8 cellular contexts compared by ENCODE assay signal in genomic region chr20:57089701-57090144, GRCh38.
A peak's percentile ranks its signal among the peaks of the same experiment; 100 is the strongest.
DNase-seq lines count a peak whose midpoint lies in the region; ATAC-seq and TF ChIP-seq lines count a peak whose summit lies in the region.

No MANE protein-coding gene starts in this region.

- no peak overlapping the region for H2AK9ac ChIP-seq in IMR-90 (replicated peaks; ENCODE audit: low read depth, low read length, poor library complexity)

- in situ Hi-C loops in IMR-90 (cut with MboI; ENCODE audit: low sequenced_read_pairs) = loop anchor here (5.0 kb wide), 1 partner anchor 253 kb away; no protein-coding TSS in a partner anchor

- dilution Hi-C loops in IMR-90 (cut with HindIII; ENCODE audit: low sequenced_read_pairs, unreplicated experiment) = no loop called here

- H3K4me3 ChIP-seq in IMR-90 (ENCODE audit: insufficient read depth, low read depth, low read length) (no peak overlapping the region), ascending aorta (no peak overlapping the region), iPS-20b (ENCODE audit: low read length) (0 out of 2 replicates have a peak overlapping the region, but pooled peaks have one; percentile 40)

- H3K4me1 Mint-ChIP-seq in CD14-positive monocyte = peaks cover 2% of the 10 kb centered on the region

- H3K27ac ChIP-seq in IMR-90 (ENCODE audit: insufficient read depth, low read length) (no peak overlapping the region), ascending aorta (no peak overlapping the region), iPS-20b (ENCODE audit: low read length) (no peak overlapping the region)

- TF ChIP-seq CTCF in CD14-positive monocyte (IDR thresholded peaks at IDR 0.05) (peak; percentile 85), IMR-90 (conservative IDR thresholded peaks at IDR 0.05; ENCODE audit: low read depth, low read length) (peak; percentile 59), ascending aorta (IDR thresholded peaks at IDR 0.05) (peak in 2 of 3 experiments; percentile 19 to 51)

- no peak overlapping the region for H3K4me2 ChIP-seq in IMR-90 (ENCODE audit: low read depth, low read length)

- no peaks in the 10 kb centered on the region for H3K4me1 ChIP-seq in IMR-90 (ENCODE audit: control insufficient read depth, insufficient read depth, low read length)
- H3K4me1 ChIP-seq in ascending aorta = no peaks in the 10 kb centered on the region
- H3K4me1 ChIP-seq in iPS-20b (ENCODE audit: insufficient read depth, low read length) = no peaks in the 10 kb centered on the region

- peaks cover 0 to 2% (median 0%) of the 10 kb centered on the region in 7 donors for H3K9me3 Mint-ChIP-seq in CD14-positive monocyte

- no peak overlapping the region for H2AK5ac ChIP-seq in IMR-90 (ENCODE audit: low read depth, low read length)

- no peak overlapping the region for H2BK20ac ChIP-seq in IMR-90 (ENCODE audit: low read depth, low read length)

- H3K79me1 ChIP-seq in IMR-90 (ENCODE audit: low read depth in 1 of 2, low read length in 2 of 2) = no peaks in the 10 kb centered on the region

- CTCF ChIA-PET in IMR-90 (lab: Yijun Ruan, JAX) = interaction anchor here (0.7 to 1.0 kb wide), 2 partner anchors 256 to 257 kb away, joined by 4 read pairs; no protein-coding TSS in a partner anchor

- no peak overlapping the region for H2BK5ac ChIP-seq in IMR-90 (ENCODE audit: low read depth, low read length, poor library complexity, severe bottlenecking)

- H3K56ac ChIP-seq in IMR-90 (ENCODE audit: extremely low read depth, insufficient read depth, low read length) = no peak overlapping the region

- TF ChIP-seq POLR2A in IMR-90 (IDR thresholded peaks at IDR 0.05; ENCODE audit: low read depth, low read length) = no peak

- no peak overlapping the region for H2BK120ac ChIP-seq in IMR-90 (ENCODE audit: low read depth, low read length)

- TF ChIP-seq RAD21 in IMR-90 (IDR thresholded peaks at IDR 0.05; ENCODE audit: low read length) = peak; percentile 56

- BruUV-seq in IMR-90 (replicated peaks; lab: Mats Ljungman, UMichigan) = no TSS peak

- no peak overlapping the region for H2AFZ ChIP-seq in IMR-90 (replicated peaks; ENCODE audit: low read length, poor library complexity)

- no peak overlapping the region for H4K5ac ChIP-seq in IMR-90 (ENCODE audit: low read depth, low read length)

- H4K91ac ChIP-seq in IMR-90 (ENCODE audit: insufficient read depth, low read depth, low read length) = no peak overlapping the region

- H2BK15ac ChIP-seq in IMR-90 (ENCODE audit: low read depth, low read length) = no peak overlapping the region

- H3K27me3 ChIP-seq in IMR-90 (ENCODE audit: control insufficient read depth, insufficient read depth, low read length) (no peaks in the 10 kb centered on the region), ascending aorta (no peaks in the 10 kb centered on the region), iPS-20b (ENCODE audit: insufficient read depth, low read length) (peaks cover 26% of the 10 kb centered on the region)

- no peak overlapping the region for H3K27ac Mint-ChIP-seq in CD14-positive monocyte

- no peak overlapping the region for H3K4me3 Mint-ChIP-seq in CD14-positive monocyte

- no peaks in the 10 kb centered on the region for H3K36me3 Mint-ChIP-seq in CD14-positive monocyte

- peaks cover 0 to 8% (median 7%) of the 10 kb centered on the region in 3 donors for H3K27me3 Mint-ChIP-seq in CD14-positive monocyte (ENCODE audit: low read depth in 3 of 3)

- no peak overlapping the region for H3K18ac ChIP-seq in IMR-90 (ENCODE audit: low read depth, low read length)

- H3K9ac ChIP-seq in IMR-90 (ENCODE audit: low read depth, low read length) = no peak overlapping the region
- H3K9ac ChIP-seq in iPS-20b (ENCODE audit: low read depth, low read length) = no peak overlapping the region

- no peak overlapping the region for H3K4ac ChIP-seq in IMR-90 (ENCODE audit: low read depth, low read length)

- H4K20me1 ChIP-seq in IMR-90 (ENCODE audit: insufficient read depth, low read length) = no peaks in the 10 kb centered on the region

- no peak overlapping the region for H3K14ac ChIP-seq in IMR-90 (replicated peaks; ENCODE audit: low read depth, low read length)

- no peaks in the 10 kb centered on the region for H3K9me1 ChIP-seq in IMR-90 (ENCODE audit: insufficient read depth, low read length)

- H4K8ac ChIP-seq in IMR-90 (ENCODE audit: low read depth in 2 of 2, low read length in 2 of 2) = no peak overlapping the region

- no peak for DNase-seq in CD14-positive monocyte (ENCODE audit: low spot score)
- DNase-seq in GM19240 (ENCODE audit: insufficient read length, low spot score) = peak; percentile 57
- peak; percentile 5 for DNase-seq in IMR-90
- peak in 3 of 5 experiments; percentile 33 to 46 (median 42) for DNase-seq in T-helper 2 cell
- no peak for DNase-seq in ascending aorta (ENCODE audit: low spot score in 2 of 2)
- DNase-seq in stimulated activated CD4-positive, alpha-beta T cell treated with anti-CD3 and anti-CD28 coated beads, Interleukin-15, amount 100 ng/mL, for 24 hours = peak; percentile 80
- no peak for DNase-seq in NCI-H1048 (lab: John Stamatoyannopoulos, UW)

- WGBS in IMR-90 (ENCODE audit: extremely low coverage in 2 of 2, insufficient read length in 1 of 2), 2 experiments = 8% methylated on average over 4 of the region's 12 CpGs; no CpG with 5 or more reads in 1 of the 2 experiments

- H3K9me3 ChIP-seq in IMR-90 (ENCODE audit: control insufficient read depth, insufficient read depth, low read length) (peaks cover 2% of the 10 kb centered on the region; the same call in 1 of the 2 replicates), ascending aorta (no peaks in the 10 kb centered on the region), iPS-20b (ENCODE audit: insufficient read depth, low read depth, low read length) (no peaks in the 10 kb centered on the region)

- POLR2A ChIA-PET in IMR-90 (lab: Charles Lee; ENCODE audit: unreplicated experiment) = no interaction called here

- H3K23ac ChIP-seq in IMR-90 (ENCODE audit: low read depth, low read length) = no peak overlapping the region

- ATAC-seq in IMR-90 (ENCODE audit: low read depth) = peak; percentile 85

- H3K36me3 ChIP-seq in IMR-90 (ENCODE audit: control insufficient read depth, insufficient read depth, low read length) = no peaks in the 10 kb centered on the region
- H3K36me3 ChIP-seq in ascending aorta = no peaks in the 10 kb centered on the region
- H3K36me3 ChIP-seq in iPS-20b (ENCODE audit: insufficient read depth, low read depth, low read length) = no peaks in the 10 kb centered on the region

- intact Hi-C loops in CD14-positive monocyte (cut with micrococcal nuclease) = loop anchor here in 1 of 2 donors (5.0 kb wide), 1 partner anchor 258 kb away; no protein-coding TSS in a partner anchor
- intact Hi-C loops in IMR-90 (cut with micrococcal nuclease) = loop anchor here (5.0 kb wide), 1 partner anchor 408 kb away; no protein-coding TSS in a partner anchor
- intact Hi-C loops in ascending aorta (cut with DNase I) = loop anchor here (5.0 kb wide), 1 partner anchor 258 kb away; no protein-coding TSS in a partner anchor

TF ChIP-seq in IMR-90, 13 proteins besides CTCF, POLR2A, EP300 and RAD21:
- TF ChIP-seq MAZ (IDR thresholded peaks at IDR 0.05; ENCODE audit: borderline replicate concordance, low read depth, low read length) (no peak), CHD1 (IDR thresholded peaks at IDR 0.05; ENCODE audit: low read depth, low read length) (no peak), SMC3 (IDR thresholded peaks at IDR 0.05; ENCODE audit: low read depth, low read length) (peak; percentile 42; the same call in 1 of the 2 replicates), RCOR1 (IDR thresholded peaks at IDR 0.05; ENCODE audit: insufficient replicate concordance, low read length) (no peak)

Comparison
In these comparisons a context has a peak if more than half of its experiments do, and no peak if none do; other contexts are left out.
1. DNase-seq: peak in GM19240 (single experiment), IMR-90 (single experiment), T-helper 2 cell (3 of 5) and stimulated activated CD4-positive, alpha-beta T cell treated with anti-CD3 and anti-CD28 coated beads, Interleukin-15, amount 100 ng/mL, for 24 hours (single experiment); none in CD14-positive monocyte (single experiment), ascending aorta (0 of 2) and NCI-H1048 (single experiment).
2. CTCF ChIP-seq: peak in every context shown above with its lines; median percentile 85 in CD14-positive monocyte; 59 in IMR-90; 35 in ascending aorta.